Comparison of ENCODE assay signal across 9 cellular contexts in the genomic region with DNA sequence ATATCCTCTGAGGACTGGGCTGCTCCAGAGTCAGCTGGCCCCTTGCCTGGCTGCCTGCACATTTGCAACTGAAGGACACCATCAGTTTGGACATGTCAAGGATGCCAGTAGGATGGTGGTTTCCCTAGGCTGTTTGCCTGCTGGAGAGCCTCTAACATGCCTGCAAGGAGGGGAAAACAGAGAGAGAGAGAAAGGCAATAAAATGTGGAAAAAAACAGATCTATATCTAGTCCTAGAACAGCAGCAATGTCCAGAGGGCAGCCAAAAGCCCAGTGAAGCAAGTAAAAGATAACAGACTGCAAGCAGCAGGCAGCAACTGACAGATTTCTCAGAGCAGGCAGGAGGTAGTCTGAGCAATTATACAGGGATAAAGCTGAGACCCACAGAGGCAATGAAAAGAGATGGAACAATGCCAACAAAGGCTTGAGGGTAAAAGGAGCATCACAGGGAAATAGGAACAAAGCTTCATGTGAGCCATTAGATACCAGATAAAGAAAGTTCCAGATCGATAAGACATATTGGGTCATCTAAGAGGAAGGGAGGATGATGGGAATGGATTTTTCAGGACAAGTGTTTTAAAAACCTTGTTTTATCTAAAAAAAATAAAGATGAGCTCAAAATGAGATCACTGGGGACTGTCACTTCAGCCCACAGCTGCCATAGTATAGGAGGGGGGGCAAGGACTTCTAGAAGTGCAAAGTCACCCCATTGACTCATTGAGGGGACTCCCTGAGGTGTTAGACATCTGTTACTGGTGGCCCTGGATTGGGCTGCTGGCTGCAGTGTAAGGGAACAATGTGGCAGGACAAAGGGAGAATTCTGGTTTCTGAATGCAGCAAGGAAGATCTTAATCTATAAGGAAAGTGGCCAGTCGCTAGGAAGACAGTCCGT. TPM values are rescaled to one million over a fixed set of nuclear protein-coding genes. Genes with fewer than 3 reads are reported as not detected.
A peak's percentile ranks its signal among the peaks of the same experiment; 100 is the strongest.
DNase-seq lines count a peak whose midpoint lies in the region; ATAC-seq, FAIRE-seq and TF ChIP-seq lines count a peak whose summit lies in the region.
"Had no signal": no experiment of that assay in that cellular context is flagged by ENCODE, and none has a peak within 500 bp of the region (broad histone marks: within the 10 kb centered on the region; RNA-seq: fewer than 3 reads in every experiment).

No MANE protein-coding gene starts in this region.

- peak overlapping the region in 3 of 5 donors; percentile 22 to 56 (median 35) for H3K27ac ChIP-seq in adrenal gland

- no peak for FAIRE-seq in D721Med (lab: Jason Lieb, UNC)

- peaks cover 0 to 2% of the 10 kb centered on the region in 2 donors for H3K27me3 Mint-ChIP-seq in natural killer cell treated with Interleukin-12 subunit alpha and Interleukin-12 subunit beta and Interleukin-15 and Interleukin-18, amount 100 ng/mL, for 72 hours

- peak; percentile 74 for DNase-seq in BE2C
- peak; percentile 67 for DNase-seq in NCI-H1436 (lab: John Stamatoyannopoulos, UW)
- peak; percentile 46 to 80 (median 64) for DNase-seq in adrenal gland
- DNase-seq in medulla oblongata (ENCODE audit: extremely low spot score): peak; percentile 17
- no peak for DNase-seq in activated naive CD4-positive, alpha-beta T cell treated with anti-CD3 and anti-CD28 coated beads, Interleukin-2, amount 50 U/mL, for 16 hours
- no peak for DNase-seq in natural killer cell treated with Interleukin-12 subunit alpha and Interleukin-12 subunit beta and Interleukin-15 and Interleukin-18, amount 100 ng/mL, for 72 hours (ENCODE audit: low spot score)
- DNase-seq in H7: no peak
- DNase-seq in D721Med (ENCODE audit: insufficient read length, low spot score): no peak
- DNase-seq: naive B cell had no signal

- H3K4me3 Mint-ChIP-seq in natural killer cell treated with Interleukin-12 subunit alpha and Interleukin-12 subunit beta and Interleukin-15 and Interleukin-18, amount 100 ng/mL, for 72 hours: no peak overlapping the region
- H3K4me3 Mint-ChIP-seq: naive B cell had no signal

- no peaks in the 10 kb centered on the region for H3K36me3 ChIP-seq in BE2C
- H3K36me3 ChIP-seq in adrenal gland (replicated peaks in 1 of 2): no peaks in the 10 kb centered on the region
- no peaks in the 10 kb centered on the region for H3K36me3 ChIP-seq in H7 (replicated peaks; ENCODE audit: control insufficient read depth, insufficient read depth, low read length)

- TF ChIP-seq CTCF in BE2C (IDR thresholded peaks at IDR 0.05; ENCODE audit: low read depth, low read length) (no peak), adrenal gland (IDR thresholded peaks at IDR 0.05) (no peak), D721Med (IDR thresholded peaks at IDR 0.05; ENCODE audit: insufficient read depth, missing control alignments) (no peak)

- no peaks in the 10 kb centered on the region for H3K4me1 Mint-ChIP-seq in natural killer cell treated with Interleukin-12 subunit alpha and Interleukin-12 subunit beta and Interleukin-15 and Interleukin-18, amount 100 ng/mL, for 72 hours (ENCODE audit: low read depth in 2 of 2)
- H3K4me1 Mint-ChIP-seq: naive B cell had no signal

- H3K4me1 ChIP-seq in BE2C: peaks cover 16% of the 10 kb centered on the region
- H3K4me1 ChIP-seq in adrenal gland (replicated peaks in 1 of 2): peaks cover 14 to 25% of the 10 kb centered on the region in 2 donors

- intact Hi-C loops in adrenal gland (cut with DNase I): no loop called here

- no peak for TF ChIP-seq POLR2A in adrenal gland (IDR thresholded peaks at IDR 0.05)

- H3K27me3 ChIP-seq in BE2C (no peaks in the 10 kb centered on the region), adrenal gland (no peaks in the 10 kb centered on the region), H7 (ENCODE audit: control insufficient read depth, insufficient read depth, low read length) (no peaks in the 10 kb centered on the region)

- no peaks in the 10 kb centered on the region for H3K36me3 Mint-ChIP-seq in natural killer cell treated with Interleukin-12 subunit alpha and Interleukin-12 subunit beta and Interleukin-15 and Interleukin-18, amount 100 ng/mL, for 72 hours
- H3K36me3 Mint-ChIP-seq: naive B cell had no signal

- no peaks in the 10 kb centered on the region for H3K9me3 Mint-ChIP-seq in natural killer cell treated with Interleukin-12 subunit alpha and Interleukin-12 subunit beta and Interleukin-15 and Interleukin-18, amount 100 ng/mL, for 72 hours
- H3K9me3 Mint-ChIP-seq: naive B cell had no signal

- no peaks in the 10 kb centered on the region for H3K9me3 ChIP-seq in BE2C
- no peaks in the 10 kb centered on the region for H3K9me3 ChIP-seq in adrenal gland (replicated peaks in 1 of 3)

- H3K4me3 ChIP-seq in BE2C (ENCODE audit: low read depth, low read length): no peak overlapping the region
- no peak overlapping the region for H3K4me3 ChIP-seq in adrenal gland
- no peak overlapping the region for H3K4me3 ChIP-seq in H7 (ENCODE audit: insufficient read depth, low read depth, low read length)

- WGBS in adrenal gland, 4 donors: 29 to 46% (median 40%) methylated on average over 3 of the region's 3 CpGs

- no peak for ATAC-seq in natural killer cell treated with Interleukin-12 subunit alpha and Interleukin-12 subunit beta and Interleukin-15 and Interleukin-18, amount 100 ng/mL, for 72 hours

- no peak overlapping the region for H3K27ac Mint-ChIP-seq in natural killer cell treated with Interleukin-12 subunit alpha and Interleukin-12 subunit beta and Interleukin-15 and Interleukin-18, amount 100 ng/mL, for 72 hours
- H3K27ac Mint-ChIP-seq: naive B cell had no signal

RNA-seq across cellular contexts. Expression of gene GADD45A, which starts 38.6 kb away (rescaled TPM):
- 64.4 TPM for polyA plus RNA-seq in BE2C (2012; ENCODE audit: insufficient read depth, insufficient read length, low read depth)
- total RNA-seq in adrenal gland: 10 to 100 TPM in 5 of 8 donors, 1 to 10 TPM in 3; 5.3 to 26.9 (median 11.5) TPM
- polyA plus RNA-seq in adrenal gland: 10 to 100 TPM in 2 of 3 donors, 1 to 10 TPM in 1; 9.2 to 20.9 (median 19.6) TPM
- total RNA-seq in natural killer cell treated with Interleukin-12 subunit alpha and Interleukin-12 subunit beta and Interleukin-15 and Interleukin-18, amount 100 ng/mL, for 72 hours: 10 to 100 TPM; 28.3 to 36.1 TPM
- total RNA-seq in H7 (2014; rRNA removed; shearing (Covaris generic)): 18.3 TPM in 2 replicates

Comparison
In these comparisons a context has a peak if more than half of its experiments do, and no peak if none do; other contexts are left out.
1. DNase-seq: peak in BE2C (single experiment), NCI-H1436 (single experiment), adrenal gland (7 of 7) and medulla oblongata (single experiment); none in activated naive CD4-positive, alpha-beta T cell treated with anti-CD3 and anti-CD28 coated beads, Interleukin-2, amount 50 U/mL, for 16 hours (single experiment), natural killer cell treated with Interleukin-12 subunit alpha and Interleukin-12 subunit beta and Interleukin-15 and Interleukin-18, amount 100 ng/mL, for 72 hours (single experiment), H7 (single experiment) and D721Med (single experiment).